9 cellular contexts compared by ENCODE assay signal in the genomic region with DNA sequence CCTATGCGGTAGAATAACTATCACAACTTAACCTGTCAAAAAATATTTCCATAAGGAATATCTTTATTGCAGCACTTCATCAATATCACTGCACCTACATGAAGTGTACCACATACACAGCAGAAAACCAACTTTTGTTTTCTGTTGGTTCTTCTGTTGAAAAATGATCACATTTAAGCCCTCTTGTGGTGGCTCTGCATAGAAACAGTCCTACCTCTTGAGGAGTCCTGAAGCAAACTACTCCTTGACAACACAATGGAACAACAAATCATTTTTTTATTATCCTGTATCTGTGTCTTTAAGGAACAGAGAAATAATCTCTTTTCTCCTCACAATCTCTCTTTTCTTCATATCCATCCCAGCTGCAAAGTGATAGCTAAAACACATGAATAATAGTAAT. TPM values are rescaled to one million over a fixed set of nuclear protein-coding genes. Genes with fewer than 3 reads are reported as not detected.
DNase-seq lines count a peak whose midpoint lies in the region; ATAC-seq, FAIRE-seq and TF ChIP-seq lines count a peak whose summit lies in the region.
"Had no signal": no experiment of that assay in that cellular context is flagged by ENCODE, and none has a peak within 500 bp of the region (broad histone marks: within the 10 kb centered on the region; RNA-seq: fewer than 3 reads in every experiment).

No MANE protein-coding gene starts in this region.

- no peak overlapping the region for H3K4me3 ChIP-seq in SK-N-SH (ENCODE audit: low read depth in 2 of 2, low read length in 1 of 2)
- no peak overlapping the region for H3K4me3 ChIP-seq in kidney epithelial cell (ENCODE audit: low read depth, low read length)

- no peak overlapping the region for H2AFZ ChIP-seq in SK-N-SH (ENCODE audit: low read depth)

- no peaks in the 10 kb centered on the region for H3K79me2 ChIP-seq in SK-N-SH (ENCODE audit: insufficient read depth)

- no peaks in the 10 kb centered on the region for H3K9me2 ChIP-seq in SK-N-SH

- CTCF ChIA-PET in SK-N-SH (lab: Yijun Ruan, JAX), result interaction anchor here (0.6 to 4.9 kb wide), 8 partner anchors 9 to 444 kb away, joined by 3 to 81 read pairs (median 4); no protein-coding TSS in a partner anchor

- no peaks in the 10 kb centered on the region for H3K27me3 Mint-ChIP-seq in HFFc6 (ENCODE audit: insufficient read depth)
- no peaks in the 10 kb centered on the region for H3K27me3 Mint-ChIP-seq in stimulated activated memory B cell treated with anti-CD40 and anti-IgM and Interleukin-4, amounts not matched to agents 10 μg/mL and 1 μg/mL and 100 μg/mL, for 72 hours
- H3K27me3 Mint-ChIP-seq: naive thymus-derived CD4-positive, alpha-beta T cell had no signal

- WGBS in SK-N-SH (ENCODE audit: low lambda C conversion rate), result 87% methylated on average over 1 of the region's 1 CpG

- peak; percentile 68 for TF ChIP-seq CTCF in HFFc6 (IDR thresholded peaks at IDR 0.05)
- TF ChIP-seq CTCF in SK-N-SH (IDR thresholded peaks at IDR 0.05), result peak; percentile 59
- TF ChIP-seq CTCF in kidney epithelial cell (IDR thresholded peaks at IDR 0.05; ENCODE audit: insufficient read depth, low read length, poor library complexity, severe bottlenecking), result peak; percentile 54

- no peaks in the 10 kb centered on the region for H3K4me1 Mint-ChIP-seq in HFFc6 (ENCODE audit: low read depth)
- no peaks in the 10 kb centered on the region for H3K4me1 Mint-ChIP-seq in stimulated activated memory B cell treated with anti-CD40 and anti-IgM and Interleukin-4, amounts not matched to agents 10 μg/mL and 1 μg/mL and 100 μg/mL, for 72 hours
- H3K4me1 Mint-ChIP-seq: naive thymus-derived CD4-positive, alpha-beta T cell had no signal

- H3K36me3 ChIP-seq in SK-N-SH (replicated peaks in 1 of 2; ENCODE audit: control insufficient read depth in 1 of 2, insufficient read depth in 2 of 2, low read length in 1 of 2), result no peaks in the 10 kb centered on the region
- H3K36me3 ChIP-seq in kidney epithelial cell (ENCODE audit: control insufficient read depth, insufficient read depth, low read length), result no peaks in the 10 kb centered on the region

- no peaks in the 10 kb centered on the region for H3K9me3 ChIP-seq in SK-N-SH

- no peaks in the 10 kb centered on the region for H3K9me3 Mint-ChIP-seq in HFFc6
- H3K9me3 Mint-ChIP-seq in stimulated activated memory B cell treated with anti-CD40 and anti-IgM and Interleukin-4, amounts not matched to agents 10 μg/mL and 1 μg/mL and 100 μg/mL, for 72 hours, result no peaks in the 10 kb centered on the region
- H3K9me3 Mint-ChIP-seq: naive thymus-derived CD4-positive, alpha-beta T cell had no signal

- POLR2A ChIA-PET in SK-N-SH (lab: Yijun Ruan, JAX), result no interaction called here

- H3K4me1 ChIP-seq in SK-N-SH (ENCODE audit: control insufficient read depth in 1 of 2, insufficient read depth in 2 of 2, low read depth in 1 of 2, low read length in 1 of 2), result no peaks in the 10 kb centered on the region

- ATAC-seq in stimulated activated memory B cell treated with anti-CD40 and anti-IgM and Interleukin-4, amounts not matched to agents 10 μg/mL and 1 μg/mL and 100 μg/mL, for 72 hours, result no peak
- ATAC-seq: naive thymus-derived CD4-positive, alpha-beta T cell had no signal

- FAIRE-seq in H54 (lab: Jason Lieb, UNC) (no peak), GM12891 (lab: Jason Lieb, UNC) (no peak)

- peaks cover 7% of the 10 kb centered on the region for H3K27me3 ChIP-seq in SK-N-SH (ENCODE audit: insufficient read depth)
- no peaks in the 10 kb centered on the region for H3K27me3 ChIP-seq in kidney epithelial cell (ENCODE audit: control insufficient read depth, insufficient read depth, low read length)

- no peak overlapping the region for H3K4me2 ChIP-seq in SK-N-SH

- H4K20me1 ChIP-seq in SK-N-SH (ENCODE audit: insufficient read depth), result no peaks in the 10 kb centered on the region

- no peak overlapping the region for H3K9ac ChIP-seq in SK-N-SH

- no peak overlapping the region for H3K4me3 Mint-ChIP-seq in HFFc6
- H3K4me3 Mint-ChIP-seq in stimulated activated memory B cell treated with anti-CD40 and anti-IgM and Interleukin-4, amounts not matched to agents 10 μg/mL and 1 μg/mL and 100 μg/mL, for 72 hours, result no peak overlapping the region
- H3K4me3 Mint-ChIP-seq: naive thymus-derived CD4-positive, alpha-beta T cell had no signal

- TF ChIP-seq EP300 in SK-N-SH (IDR thresholded peaks at IDR 0.05; ENCODE audit: borderline replicate concordance in 1 of 2, low read depth in 1 of 2, low read length in 1 of 2), result no peak

- H3F3A ChIP-seq in SK-N-SH (replicated peaks; ENCODE audit: insufficient read depth), result no peaks in the 10 kb centered on the region

- H3K27ac ChIP-seq in SK-N-SH (ENCODE audit: low read depth in 2 of 2, low read length in 1 of 2), result no peak overlapping the region

- H3K27ac Mint-ChIP-seq in HFFc6, result no peak overlapping the region
- no peak overlapping the region for H3K27ac Mint-ChIP-seq in stimulated activated memory B cell treated with anti-CD40 and anti-IgM and Interleukin-4, amounts not matched to agents 10 μg/mL and 1 μg/mL and 100 μg/mL, for 72 hours
- H3K27ac Mint-ChIP-seq: naive thymus-derived CD4-positive, alpha-beta T cell had no signal

- peak; percentile 42 for TF ChIP-seq RAD21 in SK-N-SH (IDR thresholded peaks at IDR 0.05; ENCODE audit: low read length)

- DNase-seq in DMS 273 (lab: John Stamatoyannopoulos, UW; ENCODE audit: unreplicated experiment), result peak; percentile 43
- peak; percentile 13 for DNase-seq in HFFc6
- peak; percentile 35 for DNase-seq in SK-N-SH
- no peak for DNase-seq in kidney epithelial cell (ENCODE audit: low read depth)
- DNase-seq in H54 (ENCODE audit: insufficient read length, low spot score), result no peak
- no peak for DNase-seq in GM12891 (ENCODE audit: insufficient read length, low spot score)
- no peak for DNase-seq in activated CD4-positive, alpha-beta T cell treated with anti-CD3 and anti-CD28 coated beads for 48 hours
- DNase-seq: naive thymus-derived CD4-positive, alpha-beta T cell had no signal

- H3K36me3 Mint-ChIP-seq in HFFc6 (ENCODE audit: low read depth), result no peaks in the 10 kb centered on the region
- H3K36me3 Mint-ChIP-seq in stimulated activated memory B cell treated with anti-CD40 and anti-IgM and Interleukin-4, amounts not matched to agents 10 μg/mL and 1 μg/mL and 100 μg/mL, for 72 hours, result no peaks in the 10 kb centered on the region
- H3K36me3 Mint-ChIP-seq: naive thymus-derived CD4-positive, alpha-beta T cell had no signal

- TF ChIP-seq POLR2A in H54 (IDR thresholded peaks at IDR 0.05; ENCODE audit: low read depth, low read length), result no peak
- TF ChIP-seq POLR2A in GM12891 (IDR thresholded peaks at IDR 0.05; ENCODE audit: low read depth, low read length), result no peak

TF ChIP-seq in SK-N-SH, 30 proteins besides CTCF, POLR2A, EP300 and RAD21:
- peak; percentile 34; the same call in 1 of the 2 replicates for TF ChIP-seq SMC3 (IDR thresholded peaks at IDR 0.05; ENCODE audit: low read depth, low read length)
- no peak for TF ChIP-seq TAF1 (IDR thresholded peaks at IDR 0.05; ENCODE audit: borderline replicate concordance, low read depth, low read length)
- TF ChIP-seq, protein P1, sequence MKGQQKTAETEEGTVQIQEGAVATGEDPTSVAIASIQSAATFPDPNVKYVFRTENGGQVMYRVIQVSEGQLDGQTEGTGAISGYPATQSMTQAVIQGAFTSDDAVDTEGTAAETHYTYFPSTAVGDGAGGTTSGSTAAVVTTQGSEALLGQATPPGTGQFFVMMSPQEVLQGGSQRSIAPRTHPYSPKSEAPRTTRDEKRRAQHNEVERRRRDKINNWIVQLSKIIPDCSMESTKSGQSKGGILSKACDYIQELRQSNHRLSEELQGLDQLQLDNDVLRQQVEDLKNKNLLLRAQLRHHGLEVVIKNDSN (IDR thresholded peaks at IDR 0.05; ENCODE audit: borderline replicate concordance, low read depth), result no peak
- TF ChIP-seq GABPA (IDR thresholded peaks at IDR 0.05; ENCODE audit: low read depth), result no peak

TF ChIP-seq in GM12891, 5 proteins besides CTCF, POLR2A, EP300 and RAD21:
- TF ChIP-seq PAX5 (IDR thresholded peaks at IDR 0.05; ENCODE audit: insufficient read depth, low read length, severe bottlenecking) (no peak), SPI1 (IDR thresholded peaks at IDR 0.05; ENCODE audit: low read depth, low read length) (no peak), POU2F2 (IDR thresholded peaks at IDR 0.05; ENCODE audit: low read depth, low read length) (no peak), POLR2AphosphoS5 (IDR thresholded peaks at IDR 0.05; ENCODE audit: low read depth, low read length) (no peak), TAF1 (IDR thresholded peaks at IDR 0.05; ENCODE audit: low read depth, low read length) (no peak)

RNA-seq across cellular contexts. Expression of gene ATOH1, which starts 39.8 kb away (rescaled TPM):
- total RNA-seq in HFFc6 (2021; fragmentation: NEBNext Ultra II Directional; extraction: Animal tissue kit (Norgen Biotek cat#: 25700)), result not detected
- not detected in 2 replicates for polyA plus RNA-seq in SK-N-SH (2012; rRNA removed)
- not detected in 2 replicates for polyA plus RNA-seq in SK-N-SH (2012; cell fraction: cytosol; rRNA removed)
- polyA plus RNA-seq in SK-N-SH (2012; cell fraction: nucleus; rRNA removed), result not detected in 2 replicates
- total RNA-seq in kidney epithelial cell, result not detected in 2 replicates
- polyA plus RNA-seq in GM12891 (2012; ENCODE audit: low read depth, missing spikeins), result not detected
- total RNA-seq: naive thymus-derived CD4-positive, alpha-beta T cell had no signal
- polyA plus RNA-seq: naive thymus-derived CD4-positive, alpha-beta T cell had no signal

Comparison
In these comparisons a context has a peak if more than half of its experiments do, and no peak if none do; other contexts are left out.
1. DNase-seq: peak in DMS 273 (single experiment), HFFc6 (single experiment) and SK-N-SH (single experiment); none in kidney epithelial cell (single experiment), H54 (single experiment), GM12891 (single experiment) and activated CD4-positive, alpha-beta T cell treated with anti-CD3 and anti-CD28 coated beads for 48 hours (single experiment).
2. Peak in every context shown above with its lines, with median percentiles within 50 percentile points of each other: CTCF ChIP-seq.